ENCODE assay signal across 11 cellular contexts in genomic region chr5:56986631-56986957, GRCh38. TPM values are rescaled to one million over a fixed set of nuclear protein-coding genes. Genes with fewer than 3 reads are reported as not detected.
DNase-seq lines count a peak whose midpoint lies in the region; ATAC-seq, FAIRE-seq and TF ChIP-seq lines count a peak whose summit lies in the region.
"Had no signal": no experiment of that assay in that cellular context is flagged by ENCODE, and none has a peak within 500 bp of the region (broad histone marks: within the 10 kb centered on the region; RNA-seq: fewer than 3 reads in every experiment).

No MANE protein-coding gene starts in this region.

- peak overlapping the region; percentile 63 for H3K4me3 Mint-ChIP-seq in HFFc6

- peaks cover 13% of the 10 kb centered on the region for H3K4me1 Mint-ChIP-seq in HFFc6 (ENCODE audit: low read depth)

- no peak overlapping the region for H3K27ac Mint-ChIP-seq in HFFc6

- peak; percentile 27 for ATAC-seq in GM18867 (IDR thresholded peaks at IDR 0.05; ENCODE audit: unreplicated experiment)

- no peak for TF ChIP-seq EP300 in Ishikawa (IDR thresholded peaks at IDR 0.05; ENCODE audit: borderline replicate concordance)

- H3K27me3 Mint-ChIP-seq in HFFc6 (ENCODE audit: insufficient read depth), result peaks cover 4% of the 10 kb centered on the region

- H3K27me3 ChIP-seq in kidney epithelial cell (ENCODE audit: control insufficient read depth, insufficient read depth, low read length) (no peaks in the 10 kb centered on the region), BE2C (no peaks in the 10 kb centered on the region)

- H3K4me1 ChIP-seq in BE2C, result no peaks in the 10 kb centered on the region

- TF ChIP-seq CTCF in HFFc6 (IDR thresholded peaks at IDR 0.05) (no peak), kidney epithelial cell (IDR thresholded peaks at IDR 0.05; ENCODE audit: insufficient read depth, low read length, poor library complexity, severe bottlenecking) (no peak), BE2C (IDR thresholded peaks at IDR 0.05; ENCODE audit: low read depth, low read length) (no peak)

- H3K36me3 Mint-ChIP-seq in HFFc6 (ENCODE audit: low read depth), result no peaks in the 10 kb centered on the region

- no peaks in the 10 kb centered on the region for H3K9me3 Mint-ChIP-seq in HFFc6

- no peaks in the 10 kb centered on the region for H3K9me3 ChIP-seq in BE2C

- no peaks in the 10 kb centered on the region for H3K36me3 ChIP-seq in kidney epithelial cell (ENCODE audit: control insufficient read depth, insufficient read depth, low read length)
- no peaks in the 10 kb centered on the region for H3K36me3 ChIP-seq in BE2C

- DNase-seq in HFFc6 (peak; percentile 61), kidney epithelial cell (ENCODE audit: low read depth) (peak; percentile 92), GM19239 (ENCODE audit: insufficient read length, low spot score) (no peak), NK-92 (lab: John Stamatoyannopoulos, UW; ENCODE audit: unreplicated experiment) (no peak), BE2C (no peak), A172 (ENCODE audit: low spot score) (no peak)
- DNase-seq: activated CD8-positive, alpha-beta memory T cell treated with anti-CD3 and anti-CD28 coated beads for 24 hours; NCI-H526 treated with DMSO at 0.1 percent for 48 hours; stimulated activated CD8-positive, alpha-beta memory T cell treated with anti-CD3 and anti-CD28 coated beads, Interleukin-4, amount 100 ng/mL, for 48 hours had no signal

- no peak for FAIRE-seq in GM19239 (lab: Jason Lieb, UNC)

- TF ChIP-seq RAD21 in Ishikawa (IDR thresholded peaks at IDR 0.05; ENCODE audit: low read depth), result peak; percentile 17; the same call in 1 of the 2 replicates

- H3K4me3 ChIP-seq in kidney epithelial cell (ENCODE audit: low read depth, low read length), result no peak overlapping the region
- no peak overlapping the region for H3K4me3 ChIP-seq in BE2C (ENCODE audit: low read depth, low read length)

TF ChIP-seq in Ishikawa, 13 proteins besides CTCF, POLR2A, EP300 and RAD21:
- TF ChIP-seq TCF12 (IDR thresholded peaks at IDR 0.05; ENCODE audit: low read depth), result no peak
- TF ChIP-seq USF1 (IDR thresholded peaks at IDR 0.05), result no peak
- no peak for TF ChIP-seq YY1 (IDR thresholded peaks at IDR 0.05; ENCODE audit: low read depth)
- TF ChIP-seq MAX (IDR thresholded peaks at IDR 0.05), result no peak

RNA-seq across cellular contexts. Expression of gene MIER3, which starts 34.7 kb away (rescaled TPM):
- total RNA-seq in HFFc6 (2021; fragmentation: NEBNext Ultra II Directional; extraction: Animal tissue kit (Norgen Biotek cat#: 25700)), result 10 to 100 TPM; 12.5 to 15.2 (median 14.5) TPM
- 13.5 and 18.1 TPM in 2 replicates for total RNA-seq in kidney epithelial cell
- 13.7 TPM for polyA plus RNA-seq in BE2C (2012; ENCODE audit: insufficient read depth, insufficient read length, low read depth)
- total RNA-seq in A172 (2014; rRNA removed; shearing (Covaris generic)), result 17.0 and 32.1 TPM in 2 replicates

Comparison
In these comparisons a context has a peak if more than half of its experiments do, and no peak if none do; other contexts are left out.
1. DNase-seq: peak in HFFc6 (single experiment) and kidney epithelial cell (single experiment); none in GM19239 (single experiment), NK-92 (single experiment), BE2C (single experiment) and A172 (single experiment).